ENCODE assay signal across 20 cellular contexts in genomic region chr6:11462742-11463414, GRCh38.
A peak's percentile ranks its signal among the peaks of the same experiment; 100 is the strongest.
DNase-seq lines count a peak whose midpoint lies in the region; ATAC-seq and TF ChIP-seq lines count a peak whose summit lies in the region.
"Had no signal": no experiment of that assay in that cellular context is flagged by ENCODE, and none has a peak within 500 bp of the region (broad histone marks: within the 10 kb centered on the region; RNA-seq: fewer than 3 reads in every experiment).

No MANE protein-coding gene starts in this region.

- H3K27me3 Mint-ChIP-seq in WTC11 (ENCODE audit: low read depth), result no peaks in the 10 kb centered on the region
- H3K27me3 Mint-ChIP-seq: activated CD4-positive, alpha-beta memory T cell treated with anti-CD3 and anti-CD28 coated beads for 36 hours; type B pancreatic cell had no signal

- TF ChIP-seq POLR2A in gastroesophageal sphincter (IDR thresholded peaks at IDR 0.05), result no peak

- no peaks in the 10 kb centered on the region for H3K4me1 ChIP-seq in gastroesophageal sphincter
- H3K4me1 ChIP-seq: sigmoid colon had no signal

- no peaks in the 10 kb centered on the region for H3K36me3 Mint-ChIP-seq in WTC11
- H3K36me3 Mint-ChIP-seq: activated CD4-positive, alpha-beta memory T cell treated with anti-CD3 and anti-CD28 coated beads for 36 hours; type B pancreatic cell had no signal

- CTCF ChIA-PET in WTC11 (lab: Charles Lee), result no interaction called here

- no peaks in the 10 kb centered on the region for H3K36me3 ChIP-seq in gastroesophageal sphincter
- H3K36me3 ChIP-seq: sigmoid colon, stomach had no signal

- H3K4me3 Mint-ChIP-seq in WTC11, result no peak overlapping the region
- H3K4me3 Mint-ChIP-seq: activated CD4-positive, alpha-beta memory T cell treated with anti-CD3 and anti-CD28 coated beads for 36 hours; type B pancreatic cell had no signal

- POLR2A ChIA-PET in WTC11 (lab: Charles Lee), result no interaction called here

- intact Hi-C loops in sciatic nerve (cut with DNase I), result no loop called here

- TF ChIP-seq CTCF in WTC11 (IDR thresholded peaks at IDR 0.05) (no peak), gastroesophageal sphincter (IDR thresholded peaks at IDR 0.05) (no peak)

- peak; percentile 92 for DNase-seq in MV-4-11 (lab: John Stamatoyannopoulos, UW)
- DNase-seq in WTC11 (ENCODE audit: low spot score), result no peak
- no peak for DNase-seq in sciatic nerve (ENCODE audit: low spot score)
- DNase-seq in COR-L47 (lab: John Stamatoyannopoulos, UW), result no peak
- DNase-seq in NCI-H345 (lab: John Stamatoyannopoulos, UW), result no peak
- no peak for DNase-seq in activated CD4-positive, CD25-positive, alpha-beta regulatory T cell treated with anti-CD3 and anti-CD28 coated beads, Interleukin-2, amount 50 U/mL, for 72 hours
- no peak for DNase-seq in SHP77 treated with DMSO at 0.1 percent for 48 hours (lab: John Stamatoyannopoulos, UW)
- DNase-seq: activated CD4-positive, alpha-beta memory T cell treated with anti-CD3 and anti-CD28 coated beads for 36 hours; activated T-cell treated with anti-CD3 and anti-CD28 coated beads for 4 hours; aorta; Calu3; effector CD8-positive, alpha-beta T cell; NCI-H146; NCI-H2171 treated with DMSO at 0.1 percent for 48 hours; NCI-H774; sigmoid colon; stimulated activated CD4-positive, alpha-beta T cell treated with anti-CD3 and anti-CD28 coated beads, Interleukin-2, amount 100 ng/mL, for 24 hours; stomach had no signal

- 0 out of 2 replicates have a peak, but pooled peaks cover 3% of the 10 kb centered on the region for H3K9me3 Mint-ChIP-seq in WTC11
- H3K9me3 Mint-ChIP-seq: activated CD4-positive, alpha-beta memory T cell treated with anti-CD3 and anti-CD28 coated beads for 36 hours; type B pancreatic cell had no signal

- 74 to 79% methylated on average over 7 to 11 of the region's 11 CpGs for WGBS in gastroesophageal sphincter (ENCODE audit: low coverage in 1 of 2), 2 donors

- H3K27ac ChIP-seq in gastroesophageal sphincter, result no peak overlapping the region
- H3K27ac ChIP-seq: sigmoid colon, stomach had no signal

- H3K9me3 ChIP-seq in gastroesophageal sphincter, result no peaks in the 10 kb centered on the region
- H3K9me3 ChIP-seq: sigmoid colon, stomach had no signal

- ATAC-seq in WTC11 (no peak), gastroesophageal sphincter (peak; percentile 41), sciatic nerve (peak; percentile 49)

- H3K27ac Mint-ChIP-seq in WTC11, result no peak overlapping the region
- H3K27ac Mint-ChIP-seq: activated CD4-positive, alpha-beta memory T cell treated with anti-CD3 and anti-CD28 coated beads for 36 hours; type B pancreatic cell had no signal

- H3K4me3 ChIP-seq in gastroesophageal sphincter, result no peak overlapping the region
- H3K4me3 ChIP-seq: sigmoid colon, stomach had no signal

- 0 out of 2 replicates have a peak, but pooled peaks cover 3% of the 10 kb centered on the region for H3K4me1 Mint-ChIP-seq in WTC11

- no peak for TF ChIP-seq EP300 in gastroesophageal sphincter (IDR thresholded peaks at IDR 0.05)

- no peaks in the 10 kb centered on the region for H3K27me3 ChIP-seq in gastroesophageal sphincter
- H3K27me3 ChIP-seq: sigmoid colon, stomach had no signal

TF ChIP-seq in WTC11, 78 proteins besides CTCF, POLR2A, EP300 and RAD21:
- TF ChIP-seq GABPB1 (CRISPR knock-in tag; IDR thresholded peaks at IDR 0.05) (peak; percentile 60), ATF1 (CRISPR knock-in tag; IDR thresholded peaks at IDR 0.05) (no peak)
